ENCODE assay signal across 1 cellular context in the genomic region with DNA sequence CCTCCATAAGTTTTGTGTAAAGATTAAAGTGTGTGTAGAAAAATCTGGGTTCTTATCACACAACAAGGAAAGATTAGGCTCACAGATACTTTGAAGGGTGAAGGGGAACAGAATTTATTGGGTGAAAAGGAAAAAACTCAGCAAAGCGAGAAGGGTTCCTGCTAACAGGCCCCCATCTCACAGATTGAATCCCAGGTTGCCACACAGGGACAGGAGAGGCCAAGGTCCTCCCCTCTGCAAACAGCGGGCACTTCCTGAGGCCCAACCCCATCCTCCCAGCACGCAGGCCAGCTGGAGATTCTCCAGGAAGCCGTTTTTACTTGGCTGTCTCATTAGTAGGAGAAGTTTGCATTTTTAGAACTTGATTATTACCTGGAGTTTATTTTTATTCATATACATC.
TF ChIP-seq lines count a peak whose summit lies in the region.

No MANE protein-coding gene starts in this region.

TF ChIP-seq in IMR-90, 13 proteins besides CTCF, POLR2A, EP300 and RAD21:
- TF ChIP-seq MAFK (IDR thresholded peaks at IDR 0.05; ENCODE audit: low read depth, low read length) (no peak), FOS (IDR thresholded peaks at IDR 0.05; ENCODE audit: low read depth, low read length) (no peak), RCOR1 (IDR thresholded peaks at IDR 0.05; ENCODE audit: insufficient replicate concordance, low read length) (no peak), MAZ (IDR thresholded peaks at IDR 0.05; ENCODE audit: borderline replicate concordance, low read depth, low read length) (no peak), BHLHE40 (IDR thresholded peaks at IDR 0.05; ENCODE audit: low read depth, low read length) (no peak), MXI1 (IDR thresholded peaks at IDR 0.05; ENCODE audit: borderline replicate concordance, low read depth, low read length) (no peak)
- TF ChIP-seq, protein P1, sequence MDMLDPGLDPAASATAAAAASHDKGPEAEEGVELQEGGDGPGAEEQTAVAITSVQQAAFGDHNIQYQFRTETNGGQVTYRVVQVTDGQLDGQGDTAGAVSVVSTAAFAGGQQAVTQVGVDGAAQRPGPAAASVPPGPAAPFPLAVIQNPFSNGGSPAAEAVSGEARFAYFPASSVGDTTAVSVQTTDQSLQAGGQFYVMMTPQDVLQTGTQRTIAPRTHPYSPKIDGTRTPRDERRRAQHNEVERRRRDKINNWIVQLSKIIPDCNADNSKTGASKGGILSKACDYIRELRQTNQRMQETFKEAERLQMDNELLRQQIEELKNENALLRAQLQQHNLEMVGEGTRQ (IDR thresholded peaks at IDR 0.05; ENCODE audit: low read depth, low read length): no peak
- TF ChIP-seq, protein P2, sequence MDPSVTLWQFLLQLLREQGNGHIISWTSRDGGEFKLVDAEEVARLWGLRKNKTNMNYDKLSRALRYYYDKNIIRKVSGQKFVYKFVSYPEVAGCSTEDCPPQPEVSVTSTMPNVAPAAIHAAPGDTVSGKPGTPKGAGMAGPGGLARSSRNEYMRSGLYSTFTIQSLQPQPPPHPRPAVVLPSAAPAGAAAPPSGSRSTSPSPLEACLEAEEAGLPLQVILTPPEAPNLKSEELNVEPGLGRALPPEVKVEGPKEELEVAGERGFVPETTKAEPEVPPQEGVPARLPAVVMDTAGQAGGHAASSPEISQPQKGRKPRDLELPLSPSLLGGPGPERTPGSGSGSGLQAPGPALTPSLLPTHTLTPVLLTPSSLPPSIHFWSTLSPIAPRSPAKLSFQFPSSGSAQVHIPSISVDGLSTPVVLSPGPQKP (IDR thresholded peaks at IDR 0.05; ENCODE audit: borderline replicate concordance, low read depth, low read length): no peak
